ENCODE assay signal across 8 cellular contexts in the genomic region with DNA sequence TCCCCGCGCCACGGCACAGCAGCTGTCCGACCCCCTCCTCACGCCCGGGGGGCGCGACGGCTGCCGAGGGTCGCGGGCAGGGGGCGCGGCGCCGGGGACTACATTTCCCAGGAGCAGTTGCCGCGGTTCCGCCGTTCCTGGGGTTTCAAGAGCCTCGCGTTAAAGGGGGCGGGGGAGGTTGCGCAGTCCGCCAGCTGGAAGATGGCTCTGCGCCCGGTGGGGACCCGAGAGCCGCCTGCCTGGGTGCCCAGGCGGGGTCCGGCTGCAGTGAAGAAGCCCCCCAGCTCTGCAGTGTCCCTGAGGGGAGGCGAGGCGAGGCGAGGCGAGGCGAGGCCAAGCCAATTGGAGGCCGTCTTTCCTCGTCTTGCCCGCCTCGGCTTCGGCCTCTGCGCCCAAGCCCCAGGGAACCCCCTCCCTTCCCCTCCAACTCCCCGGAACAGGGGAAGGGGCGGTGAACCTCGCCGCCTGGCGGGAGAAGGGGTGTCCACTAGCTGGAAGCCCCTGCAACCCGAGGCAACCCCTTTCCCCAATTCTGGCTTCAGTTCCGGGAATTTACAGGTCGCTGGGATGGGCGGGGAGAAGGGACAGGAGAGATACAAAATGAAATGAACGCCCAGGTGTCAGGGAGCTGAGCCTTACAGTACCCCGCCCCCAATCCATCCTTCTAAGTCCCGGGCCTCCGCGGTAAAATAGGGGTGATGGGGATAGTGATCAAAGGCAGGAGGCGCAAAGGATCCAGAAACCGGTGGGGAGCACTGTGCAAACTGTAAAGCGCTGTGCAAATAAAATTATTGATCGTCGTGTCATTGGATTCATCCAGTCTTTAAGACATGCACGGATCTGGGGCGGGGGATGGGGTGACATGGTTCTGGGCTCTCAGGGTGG. TPM values are rescaled to one million over a fixed set of nuclear protein-coding genes. Genes with fewer than 3 reads are reported as not detected.
DNase-seq lines count a peak whose midpoint lies in the region; ATAC-seq and TF ChIP-seq lines count a peak whose summit lies in the region.

No MANE protein-coding gene starts in this region.

- H3K36me3 Mint-ChIP-seq in activated naive CD4-positive, alpha-beta T cell treated with anti-CD3 and anti-CD28 coated beads, Interleukin-2, amount 10 ng/mL, durations not matched to agents 7 days and 5 days: peaks cover 3% of the 10 kb centered on the region

- H3K9me3 Mint-ChIP-seq in activated naive CD4-positive, alpha-beta T cell treated with anti-CD3 and anti-CD28 coated beads, Interleukin-2, amount 10 ng/mL, durations not matched to agents 7 days and 5 days: no peaks in the 10 kb centered on the region

- no peaks in the 10 kb centered on the region for H3K36me3 ChIP-seq in ascending aorta
- H3K36me3 ChIP-seq in psoas muscle (ENCODE audit: insufficient read depth in 1 of 2, low read depth in 1 of 2): no peaks in the 10 kb centered on the region

- peak overlapping the region; percentile 56 to 65 for H3K4me3 ChIP-seq in ascending aorta
- peak overlapping the region; percentile 75 for H3K4me3 ChIP-seq in psoas muscle

- 6% methylated on average over 53 to 63 of the region's 63 CpGs for WGBS in psoas muscle, 3 donors

- TF ChIP-seq CTCF in ascending aorta (IDR thresholded peaks at IDR 0.05): no peak
- TF ChIP-seq CTCF in psoas muscle (IDR thresholded peaks at IDR 0.05): no peak

- peaks cover 7 to 15% of the 10 kb centered on the region in 2 donors for H3K4me1 ChIP-seq in ascending aorta
- peaks cover 4% of the 10 kb centered on the region for H3K4me1 ChIP-seq in psoas muscle

- ATAC-seq in psoas muscle (peak in 1 of 4 donors; percentile 9), GM21737 (IDR thresholded peaks at IDR 0.05; ENCODE audit: unreplicated experiment) (no peak), HG03196 (IDR thresholded peaks at IDR 0.05; ENCODE audit: unreplicated experiment) (no peak)

- peak; percentile 55 for DNase-seq in activated naive CD4-positive, alpha-beta T cell treated with anti-CD3 and anti-CD28 coated beads, Interleukin-2, amount 10 ng/mL, durations not matched to agents 7 days and 5 days
- DNase-seq in activated naive CD4-positive, alpha-beta T cell treated with Interleukin-2 at 50 U/mL for 16 hours: no peak
- DNase-seq in NCI-H345 (lab: John Stamatoyannopoulos, UW) (peak; percentile 64), ascending aorta (ENCODE audit: low spot score in 2 of 2) (no peak), hypothalamus (lab: John Stamatoyannopoulos, UW) (peak in 41 of 51 donors; percentile 15 to 78 (median 42)), psoas muscle (peak; percentile 60 to 78)

- H3K4me3 Mint-ChIP-seq in activated naive CD4-positive, alpha-beta T cell treated with anti-CD3 and anti-CD28 coated beads, Interleukin-2, amount 10 ng/mL, durations not matched to agents 7 days and 5 days: peak overlapping the region; percentile 75

- H3K27me3 Mint-ChIP-seq in activated naive CD4-positive, alpha-beta T cell treated with anti-CD3 and anti-CD28 coated beads, Interleukin-2, amount 10 ng/mL, durations not matched to agents 7 days and 5 days: peaks cover 81% of the 10 kb centered on the region

- H3K9me3 ChIP-seq in ascending aorta (no peaks in the 10 kb centered on the region), psoas muscle (no peaks in the 10 kb centered on the region)

- CTCF ChIA-PET in activated naive CD4-positive, alpha-beta T cell treated with anti-CD3 and anti-CD28 coated beads, Interleukin-2, amount 10 ng/mL, durations not matched to agents 7 days and 5 days (lab: Charles Lee): no interaction called here

- H3K27ac Mint-ChIP-seq in activated naive CD4-positive, alpha-beta T cell treated with anti-CD3 and anti-CD28 coated beads, Interleukin-2, amount 10 ng/mL, durations not matched to agents 7 days and 5 days: peak overlapping the region; percentile 65

- H3K27me3 ChIP-seq in ascending aorta: no peaks in the 10 kb centered on the region
- H3K27me3 ChIP-seq in psoas muscle (ENCODE audit: insufficient read depth in 3 of 3, low read length in 2 of 3): no peaks in the 10 kb centered on the region

- H3K27ac ChIP-seq in ascending aorta (no peak overlapping the region), psoas muscle (no peak overlapping the region)

- intact Hi-C loops in ascending aorta (cut with DNase I) (no loop called here), psoas muscle (cut with DNase I) (no loop called here)

- H3K4me1 Mint-ChIP-seq in activated naive CD4-positive, alpha-beta T cell treated with anti-CD3 and anti-CD28 coated beads, Interleukin-2, amount 10 ng/mL, durations not matched to agents 7 days and 5 days: peaks cover 44% of the 10 kb centered on the region

RNA-seq across cellular contexts. Expression of a gene that starts 5.2 kb away (rescaled TPM):
- 4.5 TPM for total RNA-seq in ascending aorta
- 10 to 100 TPM in 1 of 4 donors, 1 to 10 TPM in 3; 7.7 to 19.2 (median 9.3) TPM for total RNA-seq in psoas muscle
- polyA plus RNA-seq in psoas muscle: 1 to 10 TPM; 5.4 to 8.3 (median 7.8) TPM

RNA-seq across cellular contexts. Expression of a gene that starts 20.6 kb away (rescaled TPM):
- total RNA-seq in ascending aorta (not detected), psoas muscle (under 1 TPM in 1 of 4 donors, not detected in 3; 0.32 TPM)
- polyA plus RNA-seq in psoas muscle: under 1 TPM in 1 of 3 donors, not detected in 2; 0.04 TPM

RNA-seq across cellular contexts. Expression of a gene that starts 41.6 kb away (rescaled TPM):
- total RNA-seq in ascending aorta: 61.8 TPM
- total RNA-seq in psoas muscle: 10 to 100 TPM; 11.3 to 18.0 (median 12.5) TPM
- 10 to 100 TPM; 12.0 to 37.2 (median 13.9) TPM for polyA plus RNA-seq in psoas muscle

RNA-seq across cellular contexts. Expression of a gene that starts 46.7 kb away (rescaled TPM):
- 256 TPM for total RNA-seq in ascending aorta
- 100 to 1,000 TPM; 369 to 483 (median 441) TPM for total RNA-seq in psoas muscle
- polyA plus RNA-seq in psoas muscle: 100 to 1,000 TPM; 265 to 327 (median 310) TPM

Comparison
In these comparisons a context has a peak if more than half of its experiments do, and no peak if none do; other contexts are left out.
1. DNase-seq: peak in activated naive CD4-positive, alpha-beta T cell treated with anti-CD3 and anti-CD28 coated beads, Interleukin-2, amount 10 ng/mL, durations not matched to agents 7 days and 5 days (single experiment), NCI-H345 (single experiment), hypothalamus (41 of 51) and psoas muscle (2 of 2); none in activated naive CD4-positive, alpha-beta T cell treated with Interleukin-2 at 50 U/mL for 16 hours (single experiment) and ascending aorta (0 of 2).